ENCODE assay signal across 8 cellular contexts in the genomic region with DNA sequence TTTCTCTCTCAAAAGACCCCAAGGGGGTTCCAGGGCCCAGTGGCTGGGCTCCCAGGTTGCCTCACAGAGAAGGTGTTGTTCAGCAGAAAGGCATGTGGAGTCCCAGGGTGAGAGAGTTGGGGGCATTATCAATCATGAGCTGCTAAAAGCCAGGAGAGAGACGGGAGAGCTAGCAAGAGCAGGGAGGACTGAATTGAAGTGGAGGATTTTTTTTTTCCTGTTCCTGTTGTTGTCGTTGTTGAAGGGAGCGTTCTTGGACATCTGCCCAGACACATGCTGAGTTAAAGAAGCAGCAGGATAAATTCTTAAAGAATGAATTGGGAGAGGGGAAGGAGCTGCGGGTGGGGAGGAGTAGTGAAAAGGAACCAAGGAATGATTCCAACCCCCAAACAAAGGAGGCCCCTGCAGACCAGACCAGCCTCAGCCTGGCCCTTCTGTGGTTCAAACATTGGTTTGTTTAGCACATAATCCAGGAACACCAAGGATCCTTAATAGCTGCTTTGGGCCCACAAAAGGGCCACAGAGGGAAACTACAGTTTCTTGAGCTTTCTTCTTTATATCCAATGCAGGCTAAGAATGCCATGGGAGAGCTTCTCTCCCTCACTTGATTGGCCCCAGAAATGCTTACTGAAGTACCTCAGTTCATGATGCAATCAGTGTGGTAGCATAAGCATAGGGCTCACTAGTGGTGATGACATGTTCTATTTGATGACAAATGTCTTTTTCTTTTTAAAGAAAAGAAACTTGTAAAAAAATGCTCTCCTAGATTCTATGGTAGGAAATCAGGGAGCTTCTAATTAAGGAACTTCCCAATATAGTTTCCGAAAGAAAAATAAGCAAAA.
DNase-seq lines count a peak whose midpoint lies in the region; ATAC-seq and TF ChIP-seq lines count a peak whose summit lies in the region.

No MANE protein-coding gene starts in this region.

- POLR2A ChIA-PET in activated CD4-positive, alpha-beta T cell treated with anti-CD3 and anti-CD28 coated beads, Interleukin-2, amount 10 ng/mL, durations not matched to agents 7 days and 5 days (lab: Charles Lee) = no interaction called here

- H3K27me3 Mint-ChIP-seq in activated CD4-positive, alpha-beta T cell treated with anti-CD3 and anti-CD28 coated beads, Interleukin-2, amount 10 ng/mL, durations not matched to agents 7 days and 5 days = peaks cover 31% of the 10 kb centered on the region

- peak overlapping the region; percentile 65 for H3K27ac ChIP-seq in muscle layer of duodenum (ENCODE audit: low read length)

- no peaks in the 10 kb centered on the region for H3K9me3 ChIP-seq in muscle layer of duodenum (ENCODE audit: control insufficient read depth in 1 of 2, low read length in 2 of 2)

- H3K9me3 Mint-ChIP-seq in activated CD4-positive, alpha-beta T cell treated with anti-CD3 and anti-CD28 coated beads, Interleukin-2, amount 10 ng/mL, durations not matched to agents 7 days and 5 days = peaks cover 3% of the 10 kb centered on the region

- H3K4me3 Mint-ChIP-seq in activated CD4-positive, alpha-beta T cell treated with anti-CD3 and anti-CD28 coated beads, Interleukin-2, amount 10 ng/mL, durations not matched to agents 7 days and 5 days = no peak overlapping the region

- H3K4me3 ChIP-seq in epithelial cell of esophagus (ENCODE audit: low read length) (no peak overlapping the region), muscle layer of duodenum (ENCODE audit: low read depth in 1 of 2, low read length in 2 of 2) (no peak overlapping the region)

- TF ChIP-seq CTCF in epithelial cell of esophagus (IDR thresholded peaks at IDR 0.05; ENCODE audit: insufficient read depth, low read depth, low read length, missing control alignments) = no peak

- DNase-seq in Daoy (ENCODE audit: low read depth) (peak; percentile 74), NCI-H524 treated with DMSO at 0.1 percent for 48 hours (lab: John Stamatoyannopoulos, UW) (peak; percentile 61), epithelial cell of esophagus (ENCODE audit: low read depth) (peak; percentile 85)
- no peak for DNase-seq in activated naive CD4-positive, alpha-beta T cell treated with anti-CD3 and anti-CD28 coated beads, Interleukin-2, amount 50 U/mL, for 16 hours
- no peak for DNase-seq in stimulated activated CD8-positive, alpha-beta memory T cell treated with anti-CD3 and anti-CD28 coated beads, Interleukin-4, amount 100 ng/mL, for 48 hours
- no peak for DNase-seq in activated CD4-positive, alpha-beta T cell treated with anti-CD3 and anti-CD28 coated beads, Interleukin-2, amount 10 ng/mL, durations not matched to agents 7 days and 5 days

- no peaks in the 10 kb centered on the region for H3K27me3 ChIP-seq in muscle layer of duodenum (ENCODE audit: low read depth, low read length)

- H3K27ac Mint-ChIP-seq in activated CD4-positive, alpha-beta T cell treated with anti-CD3 and anti-CD28 coated beads, Interleukin-2, amount 10 ng/mL, durations not matched to agents 7 days and 5 days = no peak overlapping the region

- peaks cover 10% of the 10 kb centered on the region for H3K4me1 Mint-ChIP-seq in activated CD4-positive, alpha-beta T cell treated with anti-CD3 and anti-CD28 coated beads, Interleukin-2, amount 10 ng/mL, durations not matched to agents 7 days and 5 days

- no peak for ATAC-seq in HG03342 (IDR thresholded peaks at IDR 0.05; ENCODE audit: unreplicated experiment)

- peaks cover 25 to 38% of the 10 kb centered on the region in 2 donors for H3K4me1 ChIP-seq in muscle layer of duodenum (ENCODE audit: control insufficient read depth in 1 of 2, insufficient read depth in 2 of 2, low read length in 2 of 2)

- CTCF ChIA-PET in activated CD4-positive, alpha-beta T cell treated with anti-CD3 and anti-CD28 coated beads, Interleukin-2, amount 10 ng/mL, durations not matched to agents 7 days and 5 days (lab: Charles Lee) = interaction anchor here (0.6 kb wide), 1 partner anchor 25 kb away, joined by 4 read pairs; no protein-coding TSS in a partner anchor

- no peaks in the 10 kb centered on the region for H3K36me3 Mint-ChIP-seq in activated CD4-positive, alpha-beta T cell treated with anti-CD3 and anti-CD28 coated beads, Interleukin-2, amount 10 ng/mL, durations not matched to agents 7 days and 5 days (ENCODE audit: low read depth)

- no peaks in the 10 kb centered on the region for H3K36me3 ChIP-seq in muscle layer of duodenum (ENCODE audit: control insufficient read depth in 1 of 2, insufficient read depth in 2 of 2, low read length in 2 of 2)

Comparison
In these comparisons a context has a peak if more than half of its experiments do, and no peak if none do; other contexts are left out.
1. DNase-seq: peak in Daoy (single experiment), NCI-H524 treated with DMSO at 0.1 percent for 48 hours (single experiment) and epithelial cell of esophagus (single experiment); none in activated naive CD4-positive, alpha-beta T cell treated with anti-CD3 and anti-CD28 coated beads, Interleukin-2, amount 50 U/mL, for 16 hours (single experiment), stimulated activated CD8-positive, alpha-beta memory T cell treated with anti-CD3 and anti-CD28 coated beads, Interleukin-4, amount 100 ng/mL, for 48 hours (single experiment) and activated CD4-positive, alpha-beta T cell treated with anti-CD3 and anti-CD28 coated beads, Interleukin-2, amount 10 ng/mL, durations not matched to agents 7 days and 5 days (single experiment).